ENCODE assay signal across 9 cellular contexts in genomic region chrX:38806875-38807601, GRCh38. TPM values are rescaled to one million over a fixed set of nuclear protein-coding genes. Genes with fewer than 3 reads are reported as not detected.
DNase-seq lines count a peak whose midpoint lies in the region; ATAC-seq and TF ChIP-seq lines count a peak whose summit lies in the region.
"Had no signal": no experiment of that assay in that cellular context is flagged by ENCODE, and none has a peak within 500 bp of the region (broad histone marks: within the 10 kb centered on the region; RNA-seq: fewer than 3 reads in every experiment).

No MANE protein-coding gene starts in this region.

- POLR2A ChIA-PET in activated CD8-positive, alpha-beta T cell treated with anti-CD3 and anti-CD28 coated beads for 36 hours (lab: Charles Lee), result interaction anchor here (2.9 kb wide), 1 partner anchor 10 kb away, joined by 18 read pairs; no protein-coding TSS in a partner anchor

- peak overlapping the region; percentile 84 for H3K27ac Mint-ChIP-seq in activated T-cell treated with anti-CD3 and anti-CD28 coated beads, Interleukin-2, amount 50 U/mL, for 24 hours
- H3K27ac Mint-ChIP-seq in activated CD8-positive, alpha-beta T cell treated with anti-CD3 and anti-CD28 coated beads for 36 hours, result peak overlapping the region; percentile 98

- peaks cover 51% of the 10 kb centered on the region for H3K36me3 Mint-ChIP-seq in activated T-cell treated with anti-CD3 and anti-CD28 coated beads, Interleukin-2, amount 50 U/mL, for 24 hours (ENCODE audit: low read depth)
- peaks cover 48% of the 10 kb centered on the region for H3K36me3 Mint-ChIP-seq in activated CD8-positive, alpha-beta T cell treated with anti-CD3 and anti-CD28 coated beads for 36 hours (ENCODE audit: low read depth)

- H4K20me1 ChIP-seq in Karpas-422 (ENCODE audit: insufficient read depth, low read depth, low read length), result no peaks in the 10 kb centered on the region

- H3K4me1 Mint-ChIP-seq in activated T-cell treated with anti-CD3 and anti-CD28 coated beads, Interleukin-2, amount 50 U/mL, for 24 hours (ENCODE audit: low read depth), result peaks cover 45% of the 10 kb centered on the region
- H3K4me1 Mint-ChIP-seq in activated CD8-positive, alpha-beta T cell treated with anti-CD3 and anti-CD28 coated beads for 36 hours (ENCODE audit: low read depth), result peaks cover 35% of the 10 kb centered on the region

- no peak overlapping the region for H2AFZ ChIP-seq in Karpas-422 (ENCODE audit: low read length)

- no peak overlapping the region for H3K4me2 ChIP-seq in Karpas-422 (ENCODE audit: low read depth, low read length, poor library complexity, severe bottlenecking)

- TF ChIP-seq POLR2A in suprapubic skin (IDR thresholded peaks at IDR 0.05), result no peak

- H3K4me3 Mint-ChIP-seq in activated T-cell treated with anti-CD3 and anti-CD28 coated beads, Interleukin-2, amount 50 U/mL, for 24 hours, result peak overlapping the region; percentile 94
- H3K4me3 Mint-ChIP-seq in activated CD8-positive, alpha-beta T cell treated with anti-CD3 and anti-CD28 coated beads for 36 hours, result peak overlapping the region; percentile 97

- no peak overlapping the region for H3K27ac ChIP-seq in iPS-20b (ENCODE audit: low read length)
- H3K27ac ChIP-seq in suprapubic skin, result peak overlapping the region; percentile 94
- H3K27ac ChIP-seq in Karpas-422 (ENCODE audit: low read length), result no peak overlapping the region

- peak overlapping the region; percentile 95; the same call in 1 of the 2 replicates for H3K9ac ChIP-seq in iPS-20b (ENCODE audit: low read depth, low read length)
- H3K9ac ChIP-seq in Karpas-422 (ENCODE audit: low read length), result no peak overlapping the region

- H3K27me3 Mint-ChIP-seq in activated T-cell treated with anti-CD3 and anti-CD28 coated beads, Interleukin-2, amount 50 U/mL, for 24 hours, result peaks cover 11% of the 10 kb centered on the region
- no peaks in the 10 kb centered on the region for H3K27me3 Mint-ChIP-seq in activated CD8-positive, alpha-beta T cell treated with anti-CD3 and anti-CD28 coated beads for 36 hours

- intact Hi-C loops in activated CD8-positive, alpha-beta T cell treated with anti-CD3 and anti-CD28 coated beads for 36 hours (cut with micrococcal nuclease), result no loop called here

- no peak for DNase-seq in activated T-cell treated with anti-CD3 and anti-CD28 coated beads, Interleukin-2, amount 50 U/mL, for 24 hours
- DNase-seq in activated T-cell treated with anti-CD3 and anti-CD28 coated beads for 4 hours, result no peak
- no peak for DNase-seq in activated CD8-positive, alpha-beta T cell treated with anti-CD3 and anti-CD28 coated beads for 36 hours
- no peak for DNase-seq in suprapubic skin (ENCODE audit: low spot score in 2 of 2)
- DNase-seq in NCI-H2227 (lab: John Stamatoyannopoulos, UW; ENCODE audit: unreplicated experiment), result no peak
- DNase-seq in Karpas-422, result no peak
- no peak for DNase-seq in GM03348 (ENCODE audit: low spot score)
- DNase-seq: stimulated activated CD4-positive, alpha-beta T cell treated with anti-CD3 and anti-CD28 coated beads, Interleukin-12 subunit alpha, Interleukin-12 subunit beta, amount 100 ng/mL, for 4 hours had no signal

- H3K4me3 ChIP-seq in iPS-20b (ENCODE audit: low read length) (peak overlapping the region; percentile 85), suprapubic skin (peak overlapping the region; percentile 67), Karpas-422 (ENCODE audit: low read length) (no peak overlapping the region)

- no peak for ATAC-seq in activated CD8-positive, alpha-beta T cell treated with anti-CD3 and anti-CD28 coated beads for 36 hours

- CTCF ChIA-PET in activated CD8-positive, alpha-beta T cell treated with anti-CD3 and anti-CD28 coated beads for 36 hours (lab: Charles Lee), result no interaction called here

- peaks cover under 1% of the 10 kb centered on the region for H3K9me3 Mint-ChIP-seq in activated T-cell treated with anti-CD3 and anti-CD28 coated beads, Interleukin-2, amount 50 U/mL, for 24 hours
- no peaks in the 10 kb centered on the region for H3K9me3 Mint-ChIP-seq in activated CD8-positive, alpha-beta T cell treated with anti-CD3 and anti-CD28 coated beads for 36 hours

- H3K36me3 ChIP-seq in iPS-20b (ENCODE audit: insufficient read depth, low read depth, low read length) (peaks cover 23% of the 10 kb centered on the region; the same call in 1 of the 2 replicates), suprapubic skin (no peaks in the 10 kb centered on the region), Karpas-422 (ENCODE audit: insufficient read depth, low read length) (no peaks in the 10 kb centered on the region)

- H3K27me3 ChIP-seq in iPS-20b (ENCODE audit: insufficient read depth, low read length) (no peaks in the 10 kb centered on the region), suprapubic skin (no peaks in the 10 kb centered on the region), Karpas-422 (ENCODE audit: low read length) (no peaks in the 10 kb centered on the region)

- H3K79me2 ChIP-seq in Karpas-422 (ENCODE audit: low read length), result no peaks in the 10 kb centered on the region

- no peak for TF ChIP-seq EP300 in suprapubic skin (IDR thresholded peaks at IDR 0.05)

- WGBS in suprapubic skin, result 72% methylated on average over 7 of the region's 7 CpGs

- H3K9me3 ChIP-seq in iPS-20b (ENCODE audit: insufficient read depth, low read depth, low read length) (no peaks in the 10 kb centered on the region), suprapubic skin (no peaks in the 10 kb centered on the region), Karpas-422 (ENCODE audit: low read length) (no peaks in the 10 kb centered on the region)

- no peak for TF ChIP-seq CTCF in activated CD8-positive, alpha-beta T cell treated with anti-CD3 and anti-CD28 coated beads for 36 hours (IDR thresholded peaks at IDR 0.05)
- TF ChIP-seq CTCF in suprapubic skin (IDR thresholded peaks at IDR 0.05), result no peak

- no peaks in the 10 kb centered on the region for H3K4me1 ChIP-seq in iPS-20b (ENCODE audit: insufficient read depth, low read length)
- no peaks in the 10 kb centered on the region for H3K4me1 ChIP-seq in suprapubic skin
- no peaks in the 10 kb centered on the region for H3K4me1 ChIP-seq in Karpas-422 (ENCODE audit: low read length)

- no peaks in the 10 kb centered on the region for H3K9me2 ChIP-seq in Karpas-422 (replicated peaks; ENCODE audit: insufficient read depth, low read length)

RNA-seq across cellular contexts. Expression of gene MID1IP1, which starts 5.8 kb away (rescaled TPM):
- total RNA-seq in activated CD8-positive, alpha-beta T cell treated with anti-CD3 and anti-CD28 coated beads for 36 hours, result 10 to 100 TPM; 74.6 to 79.4 TPM
- 10 to 100 TPM; 25.9 to 57.1 (median 35.7) TPM for total RNA-seq in suprapubic skin
- total RNA-seq in Karpas-422 (2014; rRNA removed; shearing (Covaris generic); ENCODE audit: low replicate concordance), result not detected in 2 replicates

Comparison
In these comparisons a context has a peak if more than half of its experiments do, and no peak if none do; other contexts are left out.
1. RNA of gene MID1IP1, which starts 5.8 kb away (total RNA-seq): 74.6 to 79.4 TPM in activated CD8-positive, alpha-beta T cell treated with anti-CD3 and anti-CD28 coated beads for 36 hours and 25.9 to 57.1 TPM in suprapubic skin; not detected in Karpas-422; every median in the first group is over 10 times any median in the second.